Comparison of ENCODE assay signal across 8 cellular contexts in the genomic region with DNA sequence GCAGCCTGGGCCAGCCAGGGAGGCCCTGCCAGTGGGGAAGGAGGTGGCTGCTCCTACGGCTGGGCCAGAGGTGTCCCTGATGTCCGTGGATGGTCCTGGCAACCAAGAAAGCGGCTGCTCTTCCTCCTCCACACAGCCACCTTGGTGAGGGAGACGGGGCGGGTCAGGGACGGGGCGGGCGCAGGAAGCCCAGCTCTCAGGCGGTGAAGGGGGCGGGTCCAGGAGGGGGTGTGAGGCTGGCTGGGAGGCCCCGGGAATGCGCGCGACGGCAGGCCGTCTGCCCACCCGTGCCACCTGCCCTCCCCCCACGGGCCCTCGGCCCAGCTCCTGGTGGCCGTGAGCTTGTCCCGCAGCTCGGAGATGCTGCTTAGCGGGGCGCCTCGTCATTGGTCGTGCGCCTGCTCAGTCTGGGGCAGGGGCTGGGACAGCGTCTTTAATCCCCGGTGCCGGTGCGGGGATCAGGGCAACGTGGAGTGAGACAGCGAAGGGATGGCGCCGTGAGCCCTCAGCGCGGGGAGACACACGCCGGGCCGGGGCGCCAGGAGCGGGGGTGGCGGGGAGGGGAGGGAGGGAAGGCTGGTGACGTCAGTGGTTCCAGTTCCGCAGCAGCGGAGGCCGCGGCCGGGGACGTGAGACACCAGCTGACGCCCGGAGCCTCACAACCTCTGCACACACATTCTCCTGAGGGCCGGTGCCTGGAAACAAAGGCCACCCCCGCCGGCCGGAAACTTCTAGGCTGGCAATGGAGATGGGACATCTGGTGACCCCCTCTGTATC. TPM values are rescaled to one million over a fixed set of nuclear protein-coding genes. Genes with fewer than 3 reads are reported as not detected.
DNase-seq lines count a peak whose midpoint lies in the region; ATAC-seq and TF ChIP-seq lines count a peak whose summit lies in the region.

No MANE protein-coding gene starts in this region.

- WGBS in IMR-90 (ENCODE audit: extremely low coverage in 2 of 2, insufficient read length in 1 of 2), 2 experiments, result 1% methylated on average over 21 of the region's 56 CpGs; no CpG with 5 or more reads in 1 of the 2 experiments

- H2BK120ac ChIP-seq in IMR-90 (ENCODE audit: low read depth, low read length), result peak overlapping the region; percentile 82

- DNase-seq in BE2C, result peak; percentile 57
- DNase-seq in IMR-90, result peak; percentile 79
- DNase-seq in SK-N-DZ (ENCODE audit: low spot score), result peak; percentile 66
- peak; percentile 90 for DNase-seq in Right ventricle myocardium inferior (ENCODE audit: missing footprints)
- no peak for DNase-seq in osteocyte (ENCODE audit: extremely low spot score, unreplicated experiment)

- POLR2A ChIA-PET in IMR-90 (lab: Charles Lee; ENCODE audit: unreplicated experiment), result no interaction called here

- H3K4me1 ChIP-seq in BE2C (no peaks in the 10 kb centered on the region), IMR-90 (ENCODE audit: control insufficient read depth, insufficient read depth, low read length) (0 out of 2 replicates have a peak, but pooled peaks cover 5% of the 10 kb centered on the region)

- H3K79me1 ChIP-seq in IMR-90 (ENCODE audit: low read depth in 1 of 2, low read length in 2 of 2), result no peaks in the 10 kb centered on the region

- peak overlapping the region; percentile 82 for H4K91ac ChIP-seq in IMR-90 (ENCODE audit: insufficient read depth, low read depth, low read length)

- H3K56ac ChIP-seq in IMR-90 (ENCODE audit: extremely low read depth, insufficient read depth, low read length), result peak overlapping the region; percentile 43; the same call in 1 of the 2 replicates

- no peaks in the 10 kb centered on the region for H3K9me3 ChIP-seq in BE2C
- H3K9me3 ChIP-seq in IMR-90 (ENCODE audit: control insufficient read depth, insufficient read depth, low read length), result peaks cover 2% of the 10 kb centered on the region; the same call in 1 of the 2 replicates

- no peaks in the 10 kb centered on the region for H3K9me3 Mint-ChIP-seq in activated naive CD4-positive, alpha-beta T cell treated with anti-CD3 and anti-CD28 coated beads, Interleukin-2, amount 50 U/mL, for 24 hours
- no peaks in the 10 kb centered on the region for H3K9me3 Mint-ChIP-seq in osteocyte (ENCODE audit: unreplicated experiment)

- H3K4me2 ChIP-seq in IMR-90 (ENCODE audit: low read depth, low read length), result peak overlapping the region; percentile 83

- H3K27ac Mint-ChIP-seq in activated naive CD4-positive, alpha-beta T cell treated with anti-CD3 and anti-CD28 coated beads, Interleukin-2, amount 50 U/mL, for 24 hours, result peak overlapping the region; percentile 70
- no peak overlapping the region for H3K27ac Mint-ChIP-seq in osteocyte (ENCODE audit: unreplicated experiment)

- peak overlapping the region; percentile 78; the same call in 1 of the 2 replicates for H2AK5ac ChIP-seq in IMR-90 (ENCODE audit: low read depth, low read length)

- intact Hi-C loops in IMR-90 (cut with micrococcal nuclease), result no loop called here
- intact Hi-C loops in Right ventricle myocardium inferior (cut with DNase I), result no loop called here

- no peak for TF ChIP-seq RAD21 in IMR-90 (IDR thresholded peaks at IDR 0.05; ENCODE audit: low read length)

- peaks cover 11% of the 10 kb centered on the region for H3K4me1 Mint-ChIP-seq in activated naive CD4-positive, alpha-beta T cell treated with anti-CD3 and anti-CD28 coated beads, Interleukin-2, amount 50 U/mL, for 24 hours
- H3K4me1 Mint-ChIP-seq in osteocyte (ENCODE audit: unreplicated experiment), result no peaks in the 10 kb centered on the region

- peak overlapping the region; percentile 80 to 81; a peak in 3 of 4 replicates for H4K8ac ChIP-seq in IMR-90 (ENCODE audit: low read depth in 2 of 2, low read length in 2 of 2)

- H3K18ac ChIP-seq in IMR-90 (ENCODE audit: low read depth, low read length), result peak overlapping the region; percentile 75; the same call in 1 of the 2 replicates

- BruUV-seq in IMR-90 (replicated peaks; lab: Mats Ljungman, UMichigan), result no TSS peak

- in situ Hi-C loops in IMR-90 (cut with MboI; ENCODE audit: low sequenced_read_pairs), result no loop called here

- peak; percentile 66 for TF ChIP-seq POLR2A in IMR-90 (IDR thresholded peaks at IDR 0.05; ENCODE audit: low read depth, low read length)

- peak overlapping the region; percentile 83 for H3K27ac ChIP-seq in IMR-90 (ENCODE audit: insufficient read depth, low read length)
- H3K27ac ChIP-seq in temporal lobe (ENCODE audit: low read depth, low read length), result peak overlapping the region; percentile 33

- TF ChIP-seq CTCF in BE2C (IDR thresholded peaks at IDR 0.05; ENCODE audit: low read depth, low read length) (no peak), IMR-90 (conservative IDR thresholded peaks at IDR 0.05; ENCODE audit: low read depth, low read length) (0 out of 2 replicates have a peak, but pooled peaks have one; percentile 14), osteocyte (IDR thresholded peaks at IDR 0.05) (no peak)

- H2BK20ac ChIP-seq in IMR-90 (ENCODE audit: low read depth, low read length), result peak overlapping the region; percentile 81

- CTCF ChIA-PET in IMR-90 (lab: Yijun Ruan, JAX), result no interaction called here

- no peaks in the 10 kb centered on the region for H3K9me1 ChIP-seq in IMR-90 (ENCODE audit: insufficient read depth, low read length)

- peak overlapping the region; percentile 65; the same call in 2 of the 3 replicates for H2BK15ac ChIP-seq in IMR-90 (ENCODE audit: low read depth, low read length)

- H3K4me3 ChIP-seq in BE2C (ENCODE audit: low read depth, low read length) (peak overlapping the region; percentile 54), IMR-90 (ENCODE audit: insufficient read depth, low read depth, low read length) (peak overlapping the region; percentile 62)

- H4K5ac ChIP-seq in IMR-90 (ENCODE audit: low read depth, low read length), result peak overlapping the region; percentile 84

- peak overlapping the region; percentile 72 for H3K9ac ChIP-seq in IMR-90 (ENCODE audit: low read depth, low read length)

- no peaks in the 10 kb centered on the region; the same call in 1 of the 2 replicates for H4K20me1 ChIP-seq in IMR-90 (ENCODE audit: insufficient read depth, low read length)

- H3K4me3 Mint-ChIP-seq in activated naive CD4-positive, alpha-beta T cell treated with anti-CD3 and anti-CD28 coated beads, Interleukin-2, amount 50 U/mL, for 24 hours, result peak overlapping the region; percentile 77
- peak overlapping the region; percentile 71 for H3K4me3 Mint-ChIP-seq in osteocyte (ENCODE audit: unreplicated experiment)

- H3K4ac ChIP-seq in IMR-90 (ENCODE audit: low read depth, low read length), result peak overlapping the region; percentile 93

- no peaks in the 10 kb centered on the region for H3K36me3 Mint-ChIP-seq in activated naive CD4-positive, alpha-beta T cell treated with anti-CD3 and anti-CD28 coated beads, Interleukin-2, amount 50 U/mL, for 24 hours
- no peaks in the 10 kb centered on the region for H3K36me3 Mint-ChIP-seq in osteocyte (ENCODE audit: unreplicated experiment)

- peak overlapping the region; percentile 87 for H2BK5ac ChIP-seq in IMR-90 (ENCODE audit: low read depth, low read length, poor library complexity, severe bottlenecking)

- H3K14ac ChIP-seq in IMR-90 (replicated peaks; ENCODE audit: low read depth, low read length), result peak overlapping the region; percentile 40; the same call in 1 of the 2 replicates

- H2AK9ac ChIP-seq in IMR-90 (replicated peaks; ENCODE audit: low read depth, low read length, poor library complexity), result peak overlapping the region; percentile 73

- H3K27me3 Mint-ChIP-seq in activated naive CD4-positive, alpha-beta T cell treated with anti-CD3 and anti-CD28 coated beads, Interleukin-2, amount 50 U/mL, for 24 hours, result no peaks in the 10 kb centered on the region
- peaks cover 33% of the 10 kb centered on the region for H3K27me3 Mint-ChIP-seq in osteocyte (ENCODE audit: unreplicated experiment)

- H3K27me3 ChIP-seq in BE2C (no peaks in the 10 kb centered on the region), IMR-90 (ENCODE audit: control insufficient read depth, insufficient read depth, low read length) (no peaks in the 10 kb centered on the region)

- H3K36me3 ChIP-seq in BE2C (no peaks in the 10 kb centered on the region), IMR-90 (ENCODE audit: control insufficient read depth, insufficient read depth, low read length) (no peaks in the 10 kb centered on the region)

- H2AFZ ChIP-seq in IMR-90 (replicated peaks; ENCODE audit: low read length, poor library complexity), result peak overlapping the region; percentile 99

- H3K23ac ChIP-seq in IMR-90 (ENCODE audit: low read depth, low read length), result peak overlapping the region; percentile 44

- dilution Hi-C loops in IMR-90 (cut with HindIII; ENCODE audit: low sequenced_read_pairs, unreplicated experiment), result no loop called here

- ATAC-seq in GM19463 (IDR thresholded peaks at IDR 0.05; ENCODE audit: unreplicated experiment) (peak; percentile 78), IMR-90 (ENCODE audit: low read depth) (peak; percentile 92), Right ventricle myocardium inferior (peak; percentile 80)

TF ChIP-seq in IMR-90, 13 proteins besides CTCF, POLR2A, EP300 and RAD21 (continues in another document):
- TF ChIP-seq ELK1 (IDR thresholded peaks at IDR 0.05; ENCODE audit: borderline replicate concordance, low read depth, low read length) (no peak), USF2 (IDR thresholded peaks at IDR 0.05; ENCODE audit: low read depth, low read length) (peak; percentile 51)

RNA-seq across cellular contexts. Expression of gene BRSK2, which starts 6.7 kb away (rescaled TPM):
- 21.6 TPM for polyA plus RNA-seq in BE2C (2012; ENCODE audit: insufficient read depth, insufficient read length, low read depth)
- total RNA-seq in IMR-90 (2012; rRNA removed), result under 0.01 and 0.18 TPM in 2 replicates
- polyA plus RNA-seq in IMR-90 (2012; rRNA removed), result 0.55 and 0.62 TPM in 2 replicates
- polyA plus RNA-seq in IMR-90 (2012; cell fraction: cytosol; rRNA removed), result 0.22 and 0.35 TPM in 2 replicates
- polyA plus RNA-seq in IMR-90 (2012; cell fraction: nucleus; rRNA removed; ENCODE audit: low replicate concordance), result 2.7 and 3.6 TPM in 2 replicates
- polyA plus RNA-seq in SK-N-DZ (2014; cell fraction: cytosol; rRNA removed), result 37.3 and 46.3 TPM in 2 replicates
- 66.2 and 73.1 TPM in 2 replicates for polyA plus RNA-seq in SK-N-DZ (2014; cell fraction: nucleus; rRNA removed)
- total RNA-seq in Right ventricle myocardium inferior, result 1.4 TPM
- 1.7 and 1.9 TPM in 2 replicates for total RNA-seq in osteocyte
- 31.7 TPM for total RNA-seq in temporal lobe

Comparison
In these comparisons a context has a peak if more than half of its experiments do, and no peak if none do; other contexts are left out.
1. RNA of gene BRSK2, which starts 6.7 kb away (total RNA-seq): 31.7 TPM in temporal lobe (single experiment); 1.7 to 1.9 TPM in osteocyte, 1.4 TPM in Right ventricle myocardium inferior (single experiment) and under 0.01 to 0.18 TPM in IMR-90; every median in the first group is over 10 times any median in the second.
2. Peak in every context shown above with its lines, with median percentiles within 50 percentile points of each other: ATAC-seq.